ENCODE assay signal across 1 cellular context in the genomic region with DNA sequence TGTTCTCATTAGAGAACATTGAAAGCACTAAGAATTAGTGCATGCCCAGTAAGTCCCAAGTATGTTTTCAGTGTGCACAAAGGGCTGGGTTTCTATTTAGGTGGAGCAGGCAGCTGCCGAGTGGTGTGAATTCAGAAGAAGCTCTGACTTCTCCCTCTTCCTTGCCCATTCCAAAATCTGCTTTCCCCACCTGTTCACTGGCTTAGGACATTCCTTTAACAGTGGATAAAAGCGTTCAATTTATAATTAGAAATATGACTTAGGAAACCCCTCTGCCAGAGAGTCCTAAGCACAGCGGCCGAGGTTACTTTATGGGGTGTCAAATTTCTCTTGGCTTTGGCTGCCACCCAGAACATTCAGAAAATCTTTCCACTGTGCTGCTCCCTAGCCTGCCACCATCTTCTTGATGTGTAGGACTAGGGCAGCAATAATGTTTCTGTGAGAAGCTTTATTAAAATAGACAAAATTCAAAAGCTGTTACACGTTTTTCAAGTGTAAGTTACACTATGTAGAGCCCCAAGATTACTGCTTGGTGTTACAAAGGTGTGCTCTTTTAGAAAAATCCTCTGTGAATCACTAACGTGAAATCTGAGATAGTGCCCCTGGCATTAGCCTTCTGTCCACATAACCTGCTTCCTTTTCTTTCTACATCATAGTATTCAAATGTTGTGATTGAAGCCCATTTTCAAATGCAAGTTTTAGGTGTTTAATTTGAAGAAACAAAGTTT.
TF ChIP-seq lines count a peak whose summit lies in the region.

No MANE protein-coding gene starts in this region.

TF ChIP-seq in WTC11, 78 proteins besides CTCF, POLR2A, EP300 and RAD21 (continued from another document):
- no peak for TF ChIP-seq ZNF317 (CRISPR knock-in tag; IDR thresholded peaks at IDR 0.05; ENCODE audit: borderline replicate concordance, low read depth)
- TF ChIP-seq PRRX2 (CRISPR knock-in tag; IDR thresholded peaks at IDR 0.05), result no peak
- TF ChIP-seq ZNF138 (CRISPR knock-in tag; conservative IDR thresholded peaks at IDR 0.05), result no peak
- no peak for TF ChIP-seq FOXP1 (CRISPR knock-in tag; IDR thresholded peaks at IDR 0.05; ENCODE audit: borderline replicate concordance)
- TF ChIP-seq MYBL2 (CRISPR knock-in tag; IDR thresholded peaks at IDR 0.05), result no peak
- TF ChIP-seq ZBTB21 (CRISPR knock-in tag; IDR thresholded peaks at IDR 0.05; ENCODE audit: borderline replicate concordance), result no peak
- TF ChIP-seq ZNF425 (CRISPR knock-in tag; conservative IDR thresholded peaks at IDR 0.05), result no peak
- no peak for TF ChIP-seq TEAD4 (CRISPR knock-in tag; IDR thresholded peaks at IDR 0.05)
- TF ChIP-seq ZNF219 (CRISPR knock-in tag; IDR thresholded peaks at IDR 0.05; ENCODE audit: borderline replicate concordance), result no peak
